Comparison of ENCODE assay signal across 25 cellular contexts in the genomic region with DNA sequence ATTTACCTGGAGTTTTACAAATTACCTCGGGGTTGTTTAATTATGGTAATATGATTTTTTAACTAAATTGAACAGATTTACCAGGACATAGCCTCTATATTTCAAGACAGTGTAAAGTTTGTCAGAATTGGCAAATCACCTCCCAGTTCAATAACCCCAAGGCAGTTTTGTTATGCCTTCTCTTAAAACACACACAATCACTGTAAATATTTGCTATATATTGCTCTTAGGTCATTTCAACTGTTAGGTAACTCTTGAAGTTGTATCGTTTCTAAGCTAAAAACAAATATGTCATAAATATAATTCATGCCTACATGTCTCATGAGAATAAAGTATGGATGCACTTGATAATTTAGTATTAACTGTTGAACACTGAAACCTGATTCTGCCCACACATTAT.
"Had no signal": no experiment of that assay in that cellular context is flagged by ENCODE, and none has a peak within 500 bp of the region (broad histone marks: within the 10 kb centered on the region; RNA-seq: fewer than 3 reads in every experiment).

No MANE protein-coding gene starts in this region.

- H3K9me3 Mint-ChIP-seq: effector memory CD8-positive, alpha-beta T cell; nephron had no signal

- H3K4me1 ChIP-seq: testis had no signal

- H3K4me3 ChIP-seq: coronary artery, dorsolateral prefrontal cortex, heart right ventricle, skin epidermis, testis, transverse colon had no signal

- DNase-seq: activated CD4-positive, alpha-beta T cell treated with anti-CD3 and anti-CD28 coated beads for 4 hours; activated CD4-positive, alpha-beta T cell treated with anti-CD3 and anti-CD28 coated beads, Interleukin-2, amount 50 U/mL, for 4 hours; activated CD4-positive, CD25-positive, alpha-beta regulatory T cell; activated effector memory CD4-positive, alpha-beta T cell treated with Interleukin-2 at 50 U/mL for 16 hours; activated naive CD4-positive, alpha-beta T cell treated with Interleukin-2 at 50 U/mL for 16 hours; activated T-cell treated with anti-CD3 and anti-CD28 coated beads for 4 hours; activated T-cell treated with anti-CD3 and anti-CD28 coated beads, Interleukin-2, amount 50 U/mL, for 72 hours; anterior cingulate cortex; dorsolateral prefrontal cortex; effector memory CD8-positive, alpha-beta T cell; heart right ventricle; left ventricle myocardium superior; mammary epithelial cell; stimulated activated CD4-positive, alpha-beta T cell treated with anti-CD3 and anti-CD28 coated beads, Interleukin-12 subunit alpha, Interleukin-12 subunit beta, amount 100 ng/mL, for 4 hours; stimulated activated CD4-positive, alpha-beta T cell treated with anti-CD3 and anti-CD28 coated beads, Interleukin-4, amount 100 ng/mL, for 1 hour; stimulated activated naive CD8-positive, alpha-beta T cell treated with anti-CD3 and anti-CD28 coated beads, Interleukin-15, Interleukin-2, amounts not matched to agents 100 U/mL and 50 U/mL, for 24 hours; T-cell; testis; transverse colon had no signal

- ATAC-seq: activated T-cell treated with anti-CD3 and anti-CD28 coated beads, Interleukin-2, amount 50 U/mL, for 72 hours; effector memory CD8-positive, alpha-beta T cell; heart right ventricle; left ventricle myocardium superior; sciatic nerve; stimulated activated naive CD8-positive, alpha-beta T cell treated with anti-CD3 and anti-CD28 coated beads, Interleukin-15, Interleukin-2, amounts not matched to agents 100 U/mL and 50 U/mL, for 24 hours; T-cell had no signal

- H3K36me3 ChIP-seq: transverse colon had no signal

- H3K27me3 ChIP-seq: dorsolateral prefrontal cortex, heart right ventricle, testis, transverse colon had no signal

- H3K9me3 ChIP-seq: heart right ventricle, testis, transverse colon had no signal

- H3K27ac Mint-ChIP-seq: activated naive CD8-positive, alpha-beta T cell; activated T-cell treated with anti-CD3 and anti-CD28 coated beads, Interleukin-2, amount 50 U/mL, for 72 hours; effector memory CD8-positive, alpha-beta T cell; T-cell had no signal

- H3K27me3 Mint-ChIP-seq: activated naive CD8-positive, alpha-beta T cell; effector memory CD8-positive, alpha-beta T cell; T-cell had no signal

- H3K27ac ChIP-seq: coronary artery, dorsolateral prefrontal cortex, skin epidermis, testis, transverse colon had no signal

- H3K4me3 Mint-ChIP-seq: activated naive CD8-positive, alpha-beta T cell; activated T-cell treated with anti-CD3 and anti-CD28 coated beads, Interleukin-2, amount 50 U/mL, for 72 hours; effector memory CD8-positive, alpha-beta T cell; nephron; T-cell had no signal

- FAIRE-seq: endothelial cell of umbilical vein had no signal
